20 cellular contexts compared by ENCODE assay signal in genomic region chr20:10971096-10971495, GRCh38.
"Had no signal": no experiment of that assay in that cellular context is flagged by ENCODE, and none has a peak within 500 bp of the region (broad histone marks: within the 10 kb centered on the region; RNA-seq: fewer than 3 reads in every experiment).

No MANE protein-coding gene starts in this region.

- H3K4me2 ChIP-seq: KMS-11 had no signal

- H3K27ac ChIP-seq: KMS-11, VCaP had no signal

- ATAC-seq: activated T-cell treated with anti-CD3 and anti-CD28 coated beads, Interleukin-2, amount 50 U/mL, for 4 hours; T-cell had no signal

- DNase-seq: activated CD4-positive, alpha-beta memory T cell treated with anti-CD3 and anti-CD28 coated beads for 36 hours; activated CD4-positive, alpha-beta T cell treated with anti-CD3 and anti-CD28 coated beads, Interleukin-2, amount 10 ng/mL, durations not matched to agents 7 days and 5 days; activated CD4-positive, CD25-positive, alpha-beta regulatory T cell; activated CD8-positive, alpha-beta memory T cell treated with anti-CD3 and anti-CD28 coated beads for 24 hours; activated gamma-delta T cell; activated naive CD4-positive, alpha-beta T cell treated with anti-CD3 and anti-CD28 coated beads for 36 hours; activated T-cell treated with anti-CD3 and anti-CD28 coated beads, Interleukin-2, amount 50 U/mL, for 4 hours; caudate nucleus; MM.1S; NCI-H1105 treated with DMSO at 0.1 percent for 48 hours; NCI-H1436 treated with DMSO at 0.1 percent for 48 hours; NCI-H187; NCI-H2081; NCI-H510A treated with DMSO at 0.1 percent for 48 hours; NCI-H69; NK-92 treated with Interleukin-12 subunit alpha and Interleukin-12 subunit beta, amount 100 ng/mL, for 24 hours; SHP77 treated with DMSO at 0.1 percent for 48 hours; T-cell had no signal

- H3K9ac ChIP-seq: KMS-11 had no signal
